7 cellular contexts compared by ENCODE assay signal in genomic region chr5:83090169-83090568, GRCh38.
"Had no signal": no experiment of that assay in that cellular context is flagged by ENCODE, and none has a peak within 500 bp of the region (broad histone marks: within the 10 kb centered on the region; RNA-seq: fewer than 3 reads in every experiment).

No MANE protein-coding gene starts in this region.

- H3K4me3 Mint-ChIP-seq: IgD-negative memory B cell had no signal

- DNase-seq: IMR-90, KBM-7, KG1 had no signal

- H3K27ac ChIP-seq: HL-60, KMS-11 had no signal

- FAIRE-seq: HTR-8/SVneo had no signal

- H3K4me2 ChIP-seq: KMS-11 had no signal

- H3K27me3 Mint-ChIP-seq: IgD-negative memory B cell had no signal

- H3K9ac ChIP-seq: KMS-11 had no signal

- H3K27ac Mint-ChIP-seq: IgD-negative memory B cell had no signal
